In the genomic region with DNA sequence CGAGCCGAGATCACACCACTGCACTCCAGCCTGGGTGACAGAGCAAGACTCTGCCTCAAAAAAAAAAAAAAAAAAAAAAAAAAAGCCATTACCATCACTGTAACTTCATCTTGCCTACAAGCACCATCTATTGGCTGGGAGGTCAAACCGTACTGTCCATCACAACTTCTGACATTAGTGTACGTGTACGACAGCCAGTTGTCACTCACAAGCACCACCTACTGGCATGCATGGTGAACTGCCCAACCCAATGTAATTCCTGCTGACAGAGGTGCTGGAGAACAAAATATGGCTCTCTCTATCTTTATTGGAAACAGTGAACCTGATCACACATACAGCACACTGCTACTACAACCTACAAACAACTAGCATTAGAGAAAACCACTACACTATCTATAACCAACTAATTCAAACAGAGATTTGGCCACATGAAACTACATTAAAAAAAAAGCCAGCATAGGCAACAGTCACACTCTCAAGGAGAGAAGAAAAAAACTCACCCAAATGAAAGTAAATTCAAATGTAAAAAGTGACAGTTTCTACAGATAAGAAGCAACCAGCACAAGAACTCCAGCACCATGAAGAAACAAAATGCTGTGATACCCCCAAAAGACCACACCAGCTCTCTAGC, we compare ENCODE assay signal across 8 cellular contexts.
DNase-seq lines count a peak whose midpoint lies in the region; ATAC-seq and TF ChIP-seq lines count a peak whose summit lies in the region.

No MANE protein-coding gene starts in this region.

- peak; percentile 93 for ATAC-seq in GM19467 (IDR thresholded peaks at IDR 0.05; ENCODE audit: unreplicated experiment)
- peak; percentile 93 for ATAC-seq in HG03378 (IDR thresholded peaks at IDR 0.05; ENCODE audit: unreplicated experiment)

- H3K4me3 ChIP-seq in kidney epithelial cell (ENCODE audit: low read depth, low read length) = no peak overlapping the region

- DNase-seq in NCI-H2227 (lab: John Stamatoyannopoulos, UW; ENCODE audit: unreplicated experiment) (peak; percentile 0), NCI-H2227 treated with DMSO at 0.1 percent for 48 hours (lab: John Stamatoyannopoulos, UW) (no peak), SW480 (ENCODE audit: low spot score) (peak; percentile 24), kidney epithelial cell (ENCODE audit: low read depth) (no peak), C1 segment of cervical spinal cord (lab: John Stamatoyannopoulos, UW) (no peak), superior temporal gyrus (ENCODE audit: extremely low spot score) (no peak)

- TF ChIP-seq CTCF in kidney epithelial cell (IDR thresholded peaks at IDR 0.05; ENCODE audit: insufficient read depth, low read length, poor library complexity, severe bottlenecking) = peak; percentile 46

- H3K27me3 ChIP-seq in kidney epithelial cell (ENCODE audit: control insufficient read depth, insufficient read depth, low read length) = no peaks in the 10 kb centered on the region

- H3K36me3 ChIP-seq in kidney epithelial cell (ENCODE audit: control insufficient read depth, insufficient read depth, low read length) = no peaks in the 10 kb centered on the region

Comparison
In these comparisons a context has a peak if more than half of its experiments do, and no peak if none do; other contexts are left out.
1. DNase-seq: peak in NCI-H2227 (single experiment) and SW480 (single experiment); none in NCI-H2227 treated with DMSO at 0.1 percent for 48 hours (single experiment), kidney epithelial cell (single experiment), C1 segment of cervical spinal cord (0 of 14) and superior temporal gyrus (single experiment).